In the genomic region with DNA sequence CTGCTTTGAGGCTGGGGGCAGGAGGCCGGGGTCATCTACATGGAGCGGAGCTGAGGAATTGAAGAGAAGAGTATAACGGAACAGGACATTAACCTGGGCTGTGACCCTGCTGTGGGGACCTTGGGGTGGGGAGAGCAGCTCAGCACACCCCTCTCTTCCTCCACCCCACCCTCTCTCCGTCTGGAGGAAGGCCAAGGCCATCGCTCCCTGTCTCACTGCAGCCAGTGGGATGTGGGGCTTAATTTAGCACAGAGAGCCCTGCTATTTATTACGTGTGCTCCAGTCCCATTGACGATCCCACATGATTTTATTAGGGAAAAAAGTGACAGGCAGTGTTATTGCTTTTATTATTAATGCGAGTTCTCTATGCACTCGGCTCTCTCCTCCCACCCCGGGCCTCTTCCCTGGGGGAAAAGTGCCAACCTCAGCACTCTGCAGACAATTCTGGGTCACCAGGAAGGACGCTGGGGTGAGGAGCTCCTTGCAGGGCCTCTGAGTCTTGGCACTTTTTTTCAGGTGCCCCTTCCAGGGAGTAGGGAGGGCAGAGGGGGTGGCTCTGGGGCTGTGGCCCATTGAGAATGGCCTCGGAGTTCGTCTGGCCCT, we compare ENCODE assay signal across 14 cellular contexts. TPM values are rescaled to one million over a fixed set of nuclear protein-coding genes. Genes with fewer than 3 reads are reported as not detected.
"Had no signal": no experiment of that assay in that cellular context is flagged by ENCODE, and none has a peak within 500 bp of the region (broad histone marks: within the 10 kb centered on the region; RNA-seq: fewer than 3 reads in every experiment).

No MANE protein-coding gene starts in this region.

- H3K27me3 Mint-ChIP-seq: activated CD4-positive, alpha-beta memory T cell treated with anti-CD3 and anti-CD28 coated beads for 36 hours; activated naive CD8-positive, alpha-beta T cell treated with anti-CD3 and anti-CD28 coated beads, Interleukin-2, amount 50 U/mL, for 24 hours had no signal

- H3K4me1 Mint-ChIP-seq: activated naive CD8-positive, alpha-beta T cell treated with anti-CD3 and anti-CD28 coated beads, Interleukin-2, amount 50 U/mL, for 24 hours; natural killer cell had no signal

- H3K36me3 Mint-ChIP-seq: activated CD4-positive, alpha-beta memory T cell treated with anti-CD3 and anti-CD28 coated beads for 36 hours; natural killer cell had no signal

- H3K9me3 ChIP-seq: stomach, uterus had no signal

- H3K27ac Mint-ChIP-seq: activated CD4-positive, alpha-beta memory T cell treated with anti-CD3 and anti-CD28 coated beads for 36 hours; activated naive CD8-positive, alpha-beta T cell treated with anti-CD3 and anti-CD28 coated beads, Interleukin-2, amount 50 U/mL, for 24 hours; activated T-cell treated with anti-CD3 and anti-CD28 coated beads, Interleukin-2, amount 50 U/mL, for 72 hours; natural killer cell had no signal

- H3K4me3 Mint-ChIP-seq: activated CD4-positive, alpha-beta memory T cell treated with anti-CD3 and anti-CD28 coated beads for 36 hours; activated naive CD8-positive, alpha-beta T cell treated with anti-CD3 and anti-CD28 coated beads, Interleukin-2, amount 50 U/mL, for 24 hours; activated T-cell treated with anti-CD3 and anti-CD28 coated beads, Interleukin-2, amount 50 U/mL, for 72 hours; natural killer cell had no signal

- H3K4me3 ChIP-seq: skin epidermis, stomach, uterus had no signal

- H3K4me1 ChIP-seq: stomach, uterus had no signal

- H3K9me3 Mint-ChIP-seq: activated CD4-positive, alpha-beta memory T cell treated with anti-CD3 and anti-CD28 coated beads for 36 hours; activated naive CD8-positive, alpha-beta T cell treated with anti-CD3 and anti-CD28 coated beads, Interleukin-2, amount 50 U/mL, for 24 hours; activated T-cell treated with anti-CD3 and anti-CD28 coated beads, Interleukin-2, amount 50 U/mL, for 72 hours; natural killer cell had no signal

- ATAC-seq: activated naive CD8-positive, alpha-beta T cell treated with anti-CD3 and anti-CD28 coated beads, Interleukin-2, amount 50 U/mL, for 24 hours; natural killer cell had no signal

- H3K36me3 ChIP-seq: stomach, uterus had no signal

- DNase-seq: activated CD4-positive, alpha-beta memory T cell treated with anti-CD3 and anti-CD28 coated beads for 36 hours; activated CD4-positive, alpha-beta T cell treated with anti-CD3 and anti-CD28 coated beads for 1 hour; activated naive CD4-positive, alpha-beta T cell; activated naive CD8-positive, alpha-beta T cell treated with anti-CD3 and anti-CD28 coated beads, Interleukin-2, amount 50 U/mL, for 24 hours; activated T-cell treated with anti-CD3 and anti-CD28 coated beads, Interleukin-2, amount 50 U/mL, for 72 hours; cortex of kidney; effector CD8-positive, alpha-beta T cell; natural killer cell; stimulated activated CD4-positive, alpha-beta T cell treated with anti-CD3 and anti-CD28 coated beads, Interleukin-4, amount 100 ng/mL, for 4 hours; stomach; T1000; uterus had no signal

- H3K27ac ChIP-seq: epithelial cell of prostate, skin epidermis, stomach, uterus had no signal

- H3K27me3 ChIP-seq: uterus had no signal

RNA-seq across cellular contexts. Expression of gene MGAT5B, which starts 57.2 kb away (rescaled TPM):
- total RNA-seq: natural killer cell had no signal
